In the genomic region with DNA sequence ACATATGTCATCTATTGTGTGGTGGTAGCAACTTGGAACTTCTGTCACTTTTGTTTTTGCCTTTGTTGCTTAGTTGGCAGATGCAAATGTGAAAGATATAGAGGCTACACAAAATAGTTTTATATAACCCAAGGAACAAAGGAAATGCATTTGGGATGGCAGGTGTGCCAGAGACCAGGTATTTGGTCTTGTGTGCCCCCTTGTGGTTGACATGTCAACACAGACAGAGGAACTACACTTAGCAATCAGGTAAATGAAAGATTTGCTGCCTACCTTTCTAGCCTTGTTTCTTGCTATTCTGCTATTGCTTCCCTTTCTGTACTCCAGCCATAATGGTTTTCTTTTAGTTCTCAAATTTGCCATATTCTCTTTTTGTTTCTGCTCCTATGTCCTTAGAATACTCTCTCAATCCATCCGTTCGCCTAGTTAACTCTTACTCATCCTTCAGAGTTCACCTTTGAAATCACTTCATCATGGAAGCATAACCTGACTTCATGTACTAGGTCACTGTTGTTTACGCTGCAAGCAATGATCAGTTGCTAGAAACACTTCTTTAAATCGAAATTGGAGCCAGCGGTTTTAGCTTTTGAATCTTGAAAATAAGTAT, we compare ENCODE assay signal across 2 cellular contexts.
TF ChIP-seq lines count a peak whose summit lies in the region.

No MANE protein-coding gene starts in this region.

TF ChIP-seq in IMR-90, 13 proteins besides CTCF, POLR2A, EP300 and RAD21 (continued from another document):
- TF ChIP-seq RCOR1 (IDR thresholded peaks at IDR 0.05; ENCODE audit: insufficient replicate concordance, low read length) (no peak), FOS (IDR thresholded peaks at IDR 0.05; ENCODE audit: low read depth, low read length) (no peak), NFE2L2 (IDR thresholded peaks at IDR 0.05; ENCODE audit: low read depth, low read length) (no peak)

TF ChIP-seq in HepG2, 621 proteins besides CTCF, POLR2A, EP300 and RAD21 (continued from another document):
- no peak for TF ChIP-seq ZNF703 (CRISPR knock-in tag; IDR thresholded peaks at IDR 0.05; ENCODE audit: borderline replicate concordance)
- no peak for TF ChIP-seq ZNF605 (CRISPR knock-in tag; IDR thresholded peaks at IDR 0.05)
- TF ChIP-seq ZNF136 (CRISPR knock-in tag; IDR thresholded peaks at IDR 0.05; ENCODE audit: low read depth), result no peak
- TF ChIP-seq FOXM1 (CRISPR knock-in tag; IDR thresholded peaks at IDR 0.05), result no peak
- TF ChIP-seq TOE1 (CRISPR knock-in tag; IDR thresholded peaks at IDR 0.05), result no peak
- peak; percentile 71 for TF ChIP-seq TEAD3 (CRISPR knock-in tag; optimal IDR thresholded peaks at IDR 0.05; ENCODE audit: borderline replicate concordance)
- TF ChIP-seq ELF1 (CRISPR knock-in tag; IDR thresholded peaks at IDR 0.05), result no peak
- TF ChIP-seq JUND (CRISPR knock-in tag; IDR thresholded peaks at IDR 0.05), result no peak
- no peak for TF ChIP-seq ZNF761 (CRISPR knock-in tag; conservative IDR thresholded peaks at IDR 0.05)
- no peak for TF ChIP-seq MTF2 (CRISPR knock-in tag; IDR thresholded peaks at IDR 0.05; ENCODE audit: borderline replicate concordance)
- no peak for TF ChIP-seq MEIS2 (CRISPR knock-in tag; IDR thresholded peaks at IDR 0.05)
- TF ChIP-seq ZNF253 (CRISPR knock-in tag; IDR thresholded peaks at IDR 0.05; ENCODE audit: borderline replicate concordance), result no peak
- no peak for TF ChIP-seq PPARG (CRISPR knock-in tag; conservative IDR thresholded peaks at IDR 0.05)
- no peak for TF ChIP-seq ZNF674 (CRISPR knock-in tag; IDR thresholded peaks at IDR 0.05; ENCODE audit: low read depth)
- TF ChIP-seq POLR2AphosphoS2 (IDR thresholded peaks at IDR 0.05; ENCODE audit: low read depth, low read length), result no peak
- TF ChIP-seq MXD4 (CRISPR knock-in tag; IDR thresholded peaks at IDR 0.05), result no peak
- TF ChIP-seq, protein P1, sequence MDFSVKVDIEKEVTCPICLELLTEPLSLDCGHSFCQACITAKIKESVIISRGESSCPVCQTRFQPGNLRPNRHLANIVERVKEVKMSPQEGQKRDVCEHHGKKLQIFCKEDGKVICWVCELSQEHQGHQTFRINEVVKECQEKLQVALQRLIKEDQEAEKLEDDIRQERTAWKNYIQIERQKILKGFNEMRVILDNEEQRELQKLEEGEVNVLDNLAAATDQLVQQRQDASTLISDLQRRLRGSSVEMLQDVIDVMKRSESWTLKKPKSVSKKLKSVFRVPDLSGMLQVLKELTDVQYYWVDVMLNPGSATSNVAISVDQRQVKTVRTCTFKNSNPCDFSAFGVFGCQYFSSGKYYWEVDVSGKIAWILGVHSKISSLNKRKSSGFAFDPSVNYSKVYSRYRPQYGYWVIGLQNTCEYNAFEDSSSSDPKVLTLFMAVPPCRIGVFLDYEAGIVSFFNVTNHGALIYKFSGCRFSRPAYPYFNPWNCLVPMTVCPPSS (IDR thresholded peaks at IDR 0.05), result no peak
- no peak for TF ChIP-seq MIXL1 (CRISPR knock-in tag; IDR thresholded peaks at IDR 0.05)
- no peak for TF ChIP-seq HOXA3 (CRISPR knock-in tag; IDR thresholded peaks at IDR 0.05)
- TF ChIP-seq ZNF850 (CRISPR knock-in tag; conservative IDR thresholded peaks at IDR 0.05), result no peak
- peak; percentile 30; the same call in 1 of the 2 replicates for TF ChIP-seq SMC3 (IDR thresholded peaks at IDR 0.05; ENCODE audit: low read length)
- TF ChIP-seq RARA (CRISPR knock-in tag; IDR thresholded peaks at IDR 0.05), result no peak
- no peak for TF ChIP-seq DPF2 (CRISPR knock-in tag; IDR thresholded peaks at IDR 0.05; ENCODE audit: borderline replicate concordance, low read depth)
- peak; percentile 60 for TF ChIP-seq STAG1 (CRISPR knock-in tag; IDR thresholded peaks at IDR 0.05)
- no peak for TF ChIP-seq SALL2 (CRISPR knock-in tag; IDR thresholded peaks at IDR 0.05)
